1 cellular context compared by ENCODE assay signal in the genomic region with DNA sequence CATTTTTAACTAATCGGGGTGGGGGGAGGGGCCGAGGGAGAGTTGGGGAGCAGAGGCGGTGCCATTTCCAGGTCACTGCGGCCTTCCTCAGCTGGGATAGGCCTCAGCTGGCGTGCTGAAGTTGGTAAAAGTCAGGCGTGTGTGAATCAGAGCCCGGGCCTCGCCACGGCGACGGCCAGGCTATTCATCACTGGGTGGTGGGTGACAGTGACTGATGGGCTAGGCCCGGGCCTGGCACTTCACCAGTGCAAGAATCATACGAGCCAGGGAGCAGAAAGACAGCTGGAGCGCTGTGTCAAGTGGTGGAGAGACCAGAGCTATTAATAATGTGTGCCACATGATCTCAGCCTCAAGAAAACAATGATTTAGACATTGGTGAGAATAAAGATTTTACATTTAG.
TF ChIP-seq lines count a peak whose summit lies in the region.

No MANE protein-coding gene starts in this region.

TF ChIP-seq in GM23338, 12 proteins besides CTCF, POLR2A, EP300 and RAD21 (continued from another document):
- TF ChIP-seq, protein P1, sequence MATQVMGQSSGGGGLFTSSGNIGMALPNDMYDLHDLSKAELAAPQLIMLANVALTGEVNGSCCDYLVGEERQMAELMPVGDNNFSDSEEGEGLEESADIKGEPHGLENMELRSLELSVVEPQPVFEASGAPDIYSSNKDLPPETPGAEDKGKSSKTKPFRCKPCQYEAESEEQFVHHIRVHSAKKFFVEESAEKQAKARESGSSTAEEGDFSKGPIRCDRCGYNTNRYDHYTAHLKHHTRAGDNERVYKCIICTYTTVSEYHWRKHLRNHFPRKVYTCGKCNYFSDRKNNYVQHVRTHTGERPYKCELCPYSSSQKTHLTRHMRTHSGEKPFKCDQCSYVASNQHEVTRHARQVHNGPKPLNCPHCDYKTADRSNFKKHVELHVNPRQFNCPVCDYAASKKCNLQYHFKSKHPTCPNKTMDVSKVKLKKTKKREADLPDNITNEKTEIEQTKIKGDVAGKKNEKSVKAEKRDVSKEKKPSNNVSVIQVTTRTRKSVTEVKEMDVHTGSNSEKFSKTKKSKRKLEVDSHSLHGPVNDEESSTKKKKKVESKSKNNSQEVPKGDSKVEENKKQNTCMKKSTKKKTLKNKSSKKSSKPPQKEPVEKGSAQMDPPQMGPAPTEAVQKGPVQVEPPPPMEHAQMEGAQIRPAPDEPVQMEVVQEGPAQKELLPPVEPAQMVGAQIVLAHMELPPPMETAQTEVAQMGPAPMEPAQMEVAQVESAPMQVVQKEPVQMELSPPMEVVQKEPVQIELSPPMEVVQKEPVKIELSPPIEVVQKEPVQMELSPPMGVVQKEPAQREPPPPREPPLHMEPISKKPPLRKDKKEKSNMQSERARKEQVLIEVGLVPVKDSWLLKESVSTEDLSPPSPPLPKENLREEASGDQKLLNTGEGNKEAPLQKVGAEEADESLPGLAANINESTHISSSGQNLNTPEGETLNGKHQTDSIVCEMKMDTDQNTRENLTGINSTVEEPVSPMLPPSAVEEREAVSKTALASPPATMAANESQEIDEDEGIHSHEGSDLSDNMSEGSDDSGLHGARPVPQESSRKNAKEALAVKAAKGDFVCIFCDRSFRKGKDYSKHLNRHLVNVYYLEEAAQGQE (IDR thresholded peaks at IDR 0.05; ENCODE audit: unreplicated experiment), result no peak
- no peak for TF ChIP-seq NANOG (IDR thresholded peaks at IDR 0.05; ENCODE audit: borderline replicate concordance)
- no peak for TF ChIP-seq JUNB (IDR thresholded peaks at IDR 0.05; ENCODE audit: unreplicated experiment)
- no peak for TF ChIP-seq ZNF331 (CRISPR knock-in tag; IDR thresholded peaks at IDR 0.05; ENCODE audit: low read depth)
- TF ChIP-seq, protein P2, sequence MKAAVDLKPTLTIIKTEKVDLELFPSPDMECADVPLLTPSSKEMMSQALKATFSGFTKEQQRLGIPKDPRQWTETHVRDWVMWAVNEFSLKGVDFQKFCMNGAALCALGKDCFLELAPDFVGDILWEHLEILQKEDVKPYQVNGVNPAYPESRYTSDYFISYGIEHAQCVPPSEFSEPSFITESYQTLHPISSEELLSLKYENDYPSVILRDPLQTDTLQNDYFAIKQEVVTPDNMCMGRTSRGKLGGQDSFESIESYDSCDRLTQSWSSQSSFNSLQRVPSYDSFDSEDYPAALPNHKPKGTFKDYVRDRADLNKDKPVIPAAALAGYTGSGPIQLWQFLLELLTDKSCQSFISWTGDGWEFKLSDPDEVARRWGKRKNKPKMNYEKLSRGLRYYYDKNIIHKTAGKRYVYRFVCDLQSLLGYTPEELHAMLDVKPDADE (IDR thresholded peaks at IDR 0.05), result no peak
- no peak for TF ChIP-seq EZH2phosphoT487 (IDR thresholded peaks at IDR 0.05; ENCODE audit: unreplicated experiment)
- TF ChIP-seq CREB1 (CRISPR knock-in tag; IDR thresholded peaks at IDR 0.05; ENCODE audit: low read depth), result no peak
